19 cellular contexts compared by ENCODE assay signal in the genomic region with DNA sequence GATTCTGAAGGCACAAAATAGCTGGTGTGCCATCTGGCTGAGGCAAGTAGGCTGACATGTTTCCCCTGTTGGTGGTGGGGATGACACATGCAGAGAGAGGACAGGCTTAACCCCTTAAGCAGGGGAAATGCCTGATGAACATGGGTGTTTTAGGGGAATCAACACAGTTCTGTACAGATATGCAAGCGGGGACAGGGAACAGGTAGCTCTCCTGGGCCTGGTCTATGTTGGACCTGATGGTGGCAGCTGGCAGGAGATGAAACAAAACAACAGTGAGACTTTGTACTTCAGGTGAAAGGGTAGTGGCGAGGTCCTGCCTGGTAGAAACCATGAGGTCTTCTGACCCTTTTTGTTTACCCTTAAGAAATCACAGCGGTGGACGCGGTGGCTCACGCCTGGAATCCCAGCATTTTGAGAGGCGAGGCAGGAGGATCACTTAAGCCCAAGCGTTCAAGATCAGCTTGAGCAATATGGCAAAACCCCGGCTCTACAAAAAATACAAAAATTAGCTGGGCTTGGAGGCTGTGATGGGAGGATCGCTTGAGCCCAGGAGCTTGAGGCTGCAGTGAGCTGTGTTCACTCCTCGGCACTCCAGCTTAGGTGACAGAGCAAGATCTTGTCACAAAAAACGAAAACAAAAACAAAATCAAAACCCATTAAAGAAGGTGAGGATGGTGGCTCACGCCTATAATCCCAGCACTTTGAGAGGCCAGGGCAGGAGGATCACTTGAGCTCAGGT. TPM values are rescaled to one million over a fixed set of nuclear protein-coding genes. Genes with fewer than 3 reads are reported as not detected.
A peak's percentile ranks its signal among the peaks of the same experiment; 100 is the strongest.
DNase-seq lines count a peak whose midpoint lies in the region; ATAC-seq and TF ChIP-seq lines count a peak whose summit lies in the region.
"Had no signal": no experiment of that assay in that cellular context is flagged by ENCODE, and none has a peak within 500 bp of the region (broad histone marks: within the 10 kb centered on the region; RNA-seq: fewer than 3 reads in every experiment).

No MANE protein-coding gene starts in this region.

- H2AFZ ChIP-seq in GM23338: no peak overlapping the region

- H3K4me1 ChIP-seq in GM23338 (ENCODE audit: insufficient read depth) (no peaks in the 10 kb centered on the region), adrenal gland (replicated peaks in 1 of 2) (no peaks in the 10 kb centered on the region)
- H3K4me1 ChIP-seq: A549, BLaER1 had no signal

- no peaks in the 10 kb centered on the region for H4K20me1 ChIP-seq in GM23338 (replicated peaks; ENCODE audit: insufficient read depth)
- H4K20me1 ChIP-seq: BLaER1 had no signal

- no peak overlapping the region for H3K4me2 ChIP-seq in GM23338
- H3K4me2 ChIP-seq: A549, BLaER1, KMS-11 had no signal

- no peaks in the 10 kb centered on the region for H3K9me3 ChIP-seq in adrenal gland (replicated peaks in 1 of 3)
- H3K9me3 ChIP-seq: A549 had no signal

- peaks cover 8% of the 10 kb centered on the region for H3K27me3 Mint-ChIP-seq in GM23338 (ENCODE audit: insufficient read depth, low read depth, poor library complexity)

- peaks cover 24% of the 10 kb centered on the region for H3K9me3 Mint-ChIP-seq in GM23338
- H3K9me3 Mint-ChIP-seq: CD8-positive, alpha-beta T cell had no signal

- H3K4me1 Mint-ChIP-seq in GM23338: no peaks in the 10 kb centered on the region

- no peaks in the 10 kb centered on the region for H3K36me3 Mint-ChIP-seq in GM23338 (ENCODE audit: low read depth)
- H3K36me3 Mint-ChIP-seq: CD8-positive, alpha-beta T cell had no signal

- no peaks in the 10 kb centered on the region for H3K9me2 ChIP-seq in GM23338 (ENCODE audit: insufficient read depth)

- no peak for TF ChIP-seq CTCF in GM23338 (conservative IDR thresholded peaks at IDR 0.05; ENCODE audit: low read depth in 2 of 2)
- no peak for TF ChIP-seq CTCF in adrenal gland (IDR thresholded peaks at IDR 0.05)

- ATAC-seq in GM23338: no peak
- no peak for ATAC-seq in GM21447 (IDR thresholded peaks at IDR 0.05; ENCODE audit: unreplicated experiment)
- ATAC-seq: CD8-positive, alpha-beta T cell had no signal

- H3K4me3 Mint-ChIP-seq in GM23338: no peak overlapping the region
- H3K4me3 Mint-ChIP-seq: CD8-positive, alpha-beta T cell had no signal

- no peaks in the 10 kb centered on the region for H3F3A ChIP-seq in GM23338 (replicated peaks; ENCODE audit: low read depth)

- TF ChIP-seq POLR2A in adrenal gland (IDR thresholded peaks at IDR 0.05): no peak

- intact Hi-C loops in adrenal gland (cut with DNase I): no loop called here

- no peaks in the 10 kb centered on the region for H3K36me3 ChIP-seq in GM23338 (ENCODE audit: insufficient read depth)
- no peaks in the 10 kb centered on the region for H3K36me3 ChIP-seq in adrenal gland (replicated peaks in 1 of 2)
- H3K36me3 ChIP-seq: BLaER1 had no signal

- 71 to 83% (median 75%) methylated on average over 13 of the region's 13 CpGs for WGBS in adrenal gland, 4 donors

- peak; percentile 60 for DNase-seq in Ammon's horn (ENCODE audit: low spot score)
- no peak for DNase-seq in GM23338 (ENCODE audit: low spot score)
- DNase-seq in SW480 (ENCODE audit: low spot score): peak; percentile 32
- DNase-seq in myocyte (ENCODE audit: low read depth): peak; percentile 20
- DNase-seq in adrenal gland: no peak
- no peak for DNase-seq in middle frontal gyrus (ENCODE audit: extremely low spot score, low spot score)
- DNase-seq: Calu3; CD8-positive, alpha-beta T cell; NCI-H1417; NCI-H1930; NCI-H526 treated with DMSO at 0.1 percent for 48 hours; OCI-M1 had no signal

- H3K4me3 ChIP-seq in GM23338 (no peak overlapping the region), adrenal gland (no peak overlapping the region)
- H3K4me3 ChIP-seq: A549, BLaER1 had no signal

- no peaks in the 10 kb centered on the region for H3K79me2 ChIP-seq in GM23338 (replicated peaks; ENCODE audit: insufficient read depth)

- H3K27me3 ChIP-seq in GM23338 (ENCODE audit: insufficient read depth) (no peaks in the 10 kb centered on the region), adrenal gland (peaks cover 26% of the 10 kb centered on the region)

- H3K27ac ChIP-seq in GM23338 (ENCODE audit: low read depth) (no peak overlapping the region), adrenal gland (no peak overlapping the region)
- H3K27ac ChIP-seq: A549, BLaER1, KMS-11, RWPE1 had no signal

- peak overlapping the region; percentile 38; the same call in 1 of the 2 replicates for H3K27ac Mint-ChIP-seq in GM23338
- H3K27ac Mint-ChIP-seq: CD8-positive, alpha-beta T cell had no signal

TF ChIP-seq in GM23338, 12 proteins besides CTCF, POLR2A, EP300 and RAD21:
- TF ChIP-seq EZH2phosphoT487 (IDR thresholded peaks at IDR 0.05; ENCODE audit: unreplicated experiment) (no peak), EZH2 (IDR thresholded peaks at IDR 0.05; ENCODE audit: low read depth, unreplicated experiment) (no peak), ZNF331 (CRISPR knock-in tag; IDR thresholded peaks at IDR 0.05; ENCODE audit: low read depth) (no peak), NANOG (IDR thresholded peaks at IDR 0.05; ENCODE audit: borderline replicate concordance) (no peak), REST (IDR thresholded peaks at IDR 0.05; ENCODE audit: unreplicated experiment) (no peak), CREB1 (CRISPR knock-in tag; IDR thresholded peaks at IDR 0.05; ENCODE audit: low read depth) (no peak), POLR2AphosphoS5 (IDR thresholded peaks at IDR 0.05; ENCODE audit: low read depth) (no peak), ZNF114 (CRISPR knock-in tag; IDR thresholded peaks at IDR 0.05) (no peak)
TF ChIP-seq in GM23338: peak in this region for 0.

RNA-seq across cellular contexts. Expression of gene OR1F1, which starts 10.5 kb away (rescaled TPM):
- total RNA-seq in GM23338 (2014; rRNA removed; shearing (Covaris generic)): 0.38 TPM in 1 of 2 replicates, not detected in the other
- polyA plus RNA-seq in GM23338 (2016; fragmentation: Nextera tagmentation; extraction: Ambion mirVana): not detected in 2 replicates
- not detected in 2 replicates for total RNA-seq in myocyte
- 0.08 TPM for polyA plus RNA-seq in myocyte (2012)
- total RNA-seq in adrenal gland: not detected
- polyA plus RNA-seq in adrenal gland: not detected
- total RNA-seq: CD8-positive, alpha-beta T cell; M059J had no signal

RNA-seq across cellular contexts. Expression of gene ZNF200, which starts 36.5 kb away (rescaled TPM):
- total RNA-seq in GM23338 (2014; rRNA removed; shearing (Covaris generic)): 9.7 and 12.5 TPM in 2 replicates
- polyA plus RNA-seq in GM23338 (2016; fragmentation: Nextera tagmentation; extraction: Ambion mirVana) (8.0 and 9.2 TPM in 2 replicates), adrenal gland (1 to 10 TPM; 5.4 to 7.8 (median 6.2) TPM)
- total RNA-seq in myocyte (8.6 and 9.2 TPM in 2 replicates), adrenal gland (10 to 100 TPM in 2 of 8 donors, 1 to 10 TPM in 6; 4.4 to 15.4 (median 8.5) TPM)
- polyA plus RNA-seq in myocyte (2012): 4.6 TPM

RNA-seq across cellular contexts. Expression of gene MEFV, which starts 57.9 kb away (rescaled TPM):
- total RNA-seq in GM23338 (2014; rRNA removed; shearing (Covaris generic)): 0.07 and 0.19 TPM in 2 replicates
- not detected in 2 replicates for polyA plus RNA-seq in GM23338 (2016; fragmentation: Nextera tagmentation; extraction: Ambion mirVana)
- total RNA-seq in myocyte: 0.37 and 0.99 TPM in 2 replicates
- polyA plus RNA-seq in myocyte (2012): 0.11 TPM
- total RNA-seq in adrenal gland: 1 to 10 TPM; 2.1 to 7.8 (median 4.3) TPM
- under 1 TPM; 0.40 to 0.72 (median 0.71) TPM for polyA plus RNA-seq in adrenal gland
- total RNA-seq: Calu3, H1, M059J had no signal
- polyA plus RNA-seq: A549 had no signal

Comparison
In these comparisons a context has a peak if more than half of its experiments do, and no peak if none do; other contexts are left out.
1. DNase-seq: peak in Ammon's horn (single experiment), SW480 (single experiment) and myocyte (single experiment); none in GM23338 (single experiment), adrenal gland (0 of 7) and middle frontal gyrus (single experiment).